Comparison of ENCODE assay signal across 17 cellular contexts in genomic region chr6:137750284-137750683, GRCh38.
"Had no signal": no experiment of that assay in that cellular context is flagged by ENCODE, and none has a peak within 500 bp of the region (broad histone marks: within the 10 kb centered on the region; RNA-seq: fewer than 3 reads in every experiment).

No MANE protein-coding gene starts in this region.

- H3K27ac Mint-ChIP-seq: activated CD4-positive, alpha-beta T cell treated with anti-CD3 and anti-CD28 coated beads, Interleukin-2, amount 10 ng/mL, durations not matched to agents 7 days and 5 days; activated naive CD4-positive, alpha-beta T cell treated with anti-CD3 and anti-CD28 coated beads, Interleukin-2, amount 10 ng/mL, durations not matched to agents 7 days and 5 days; activated naive CD8-positive, alpha-beta T cell treated with anti-CD3 and anti-CD28 coated beads, Interleukin-2, amount 50 U/mL, for 24 hours; endodermal cell; stimulated activated memory B cell treated with anti-CD40 and anti-IgM and Interleukin-4, amounts not matched to agents 10 μg/mL and 1 μg/mL and 100 μg/mL, for 72 hours had no signal

- H3K27ac ChIP-seq: brain microvascular endothelial cell, colonic mucosa had no signal

- H3K9me3 Mint-ChIP-seq: activated CD4-positive, alpha-beta T cell treated with anti-CD3 and anti-CD28 coated beads, Interleukin-2, amount 10 ng/mL, durations not matched to agents 7 days and 5 days; activated naive CD4-positive, alpha-beta T cell treated with anti-CD3 and anti-CD28 coated beads, Interleukin-2, amount 10 ng/mL, durations not matched to agents 7 days and 5 days; activated naive CD8-positive, alpha-beta T cell treated with anti-CD3 and anti-CD28 coated beads, Interleukin-2, amount 50 U/mL, for 24 hours; activated T-cell treated with anti-CD3 and anti-CD28 coated beads, Interleukin-2, amount 50 U/mL, for 4 hours; central memory CD8-positive, alpha-beta T cell; endodermal cell; nephron; stimulated activated memory B cell treated with anti-CD40 and anti-IgM and Interleukin-4, amounts not matched to agents 10 μg/mL and 1 μg/mL and 100 μg/mL, for 72 hours had no signal

- H3K27me3 ChIP-seq: brain microvascular endothelial cell, colonic mucosa had no signal

- ATAC-seq: activated CD4-positive, CD25-positive, alpha-beta regulatory T cell treated with anti-CD3 and anti-CD28 coated beads, Interleukin-2, amount 50 U/mL, for 24 hours; activated naive CD8-positive, alpha-beta T cell treated with anti-CD3 and anti-CD28 coated beads, Interleukin-2, amount 50 U/mL, for 24 hours; activated T-cell treated with anti-CD3 and anti-CD28 coated beads, Interleukin-2, amount 50 U/mL, for 4 hours; stimulated activated memory B cell treated with anti-CD40 and anti-IgM and Interleukin-4, amounts not matched to agents 10 μg/mL and 1 μg/mL and 100 μg/mL, for 72 hours had no signal

- H3K36me3 Mint-ChIP-seq: activated naive CD4-positive, alpha-beta T cell treated with anti-CD3 and anti-CD28 coated beads, Interleukin-2, amount 10 ng/mL, durations not matched to agents 7 days and 5 days; stimulated activated memory B cell treated with anti-CD40 and anti-IgM and Interleukin-4, amounts not matched to agents 10 μg/mL and 1 μg/mL and 100 μg/mL, for 72 hours had no signal

- H3K4me3 ChIP-seq: colonic mucosa had no signal

- DNase-seq: activated CD4-positive, alpha-beta T cell treated with anti-CD3 and anti-CD28 coated beads, Interleukin-2, amount 10 ng/mL, durations not matched to agents 7 days and 5 days; activated CD8-positive, alpha-beta memory T cell treated with anti-CD3 and anti-CD28 coated beads, Interleukin-2, amount 50 U/mL, for 4 hours; activated effector memory CD4-positive, alpha-beta T cell treated with Interleukin-2 at 50 U/mL for 16 hours; activated naive CD4-positive, alpha-beta T cell treated with anti-CD3 and anti-CD28 coated beads, Interleukin-2, amount 10 ng/mL, durations not matched to agents 7 days and 5 days; activated naive CD8-positive, alpha-beta T cell treated with anti-CD3 and anti-CD28 coated beads, Interleukin-2, amount 50 U/mL, for 24 hours; activated T-cell treated with anti-CD3 and anti-CD28 coated beads, Interleukin-2, amount 50 U/mL, for 4 hours; anterior cingulate cortex; brain microvascular endothelial cell; colonic mucosa; endodermal cell; head of caudate nucleus; stimulated activated CD4-positive, alpha-beta T cell treated with anti-CD3 and anti-CD28 coated beads, Interleukin-4, amount 100 ng/mL, for 4 hours; T1000 had no signal

- H3K4me3 Mint-ChIP-seq: activated CD4-positive, alpha-beta T cell treated with anti-CD3 and anti-CD28 coated beads, Interleukin-2, amount 10 ng/mL, durations not matched to agents 7 days and 5 days; activated naive CD4-positive, alpha-beta T cell treated with anti-CD3 and anti-CD28 coated beads, Interleukin-2, amount 10 ng/mL, durations not matched to agents 7 days and 5 days; activated naive CD8-positive, alpha-beta T cell treated with anti-CD3 and anti-CD28 coated beads, Interleukin-2, amount 50 U/mL, for 24 hours; activated T-cell treated with anti-CD3 and anti-CD28 coated beads, Interleukin-2, amount 50 U/mL, for 4 hours; central memory CD8-positive, alpha-beta T cell; endodermal cell; nephron; stimulated activated memory B cell treated with anti-CD40 and anti-IgM and Interleukin-4, amounts not matched to agents 10 μg/mL and 1 μg/mL and 100 μg/mL, for 72 hours had no signal

- H3K36me3 ChIP-seq: brain microvascular endothelial cell, colonic mucosa had no signal

- H3K9me3 ChIP-seq: colonic mucosa had no signal

- H3K4me1 Mint-ChIP-seq: endodermal cell had no signal

- H3K27me3 Mint-ChIP-seq: activated naive CD8-positive, alpha-beta T cell treated with anti-CD3 and anti-CD28 coated beads, Interleukin-2, amount 50 U/mL, for 24 hours; stimulated activated memory B cell treated with anti-CD40 and anti-IgM and Interleukin-4, amounts not matched to agents 10 μg/mL and 1 μg/mL and 100 μg/mL, for 72 hours had no signal
